ENCODE assay signal across 15 cellular contexts in the genomic region with DNA sequence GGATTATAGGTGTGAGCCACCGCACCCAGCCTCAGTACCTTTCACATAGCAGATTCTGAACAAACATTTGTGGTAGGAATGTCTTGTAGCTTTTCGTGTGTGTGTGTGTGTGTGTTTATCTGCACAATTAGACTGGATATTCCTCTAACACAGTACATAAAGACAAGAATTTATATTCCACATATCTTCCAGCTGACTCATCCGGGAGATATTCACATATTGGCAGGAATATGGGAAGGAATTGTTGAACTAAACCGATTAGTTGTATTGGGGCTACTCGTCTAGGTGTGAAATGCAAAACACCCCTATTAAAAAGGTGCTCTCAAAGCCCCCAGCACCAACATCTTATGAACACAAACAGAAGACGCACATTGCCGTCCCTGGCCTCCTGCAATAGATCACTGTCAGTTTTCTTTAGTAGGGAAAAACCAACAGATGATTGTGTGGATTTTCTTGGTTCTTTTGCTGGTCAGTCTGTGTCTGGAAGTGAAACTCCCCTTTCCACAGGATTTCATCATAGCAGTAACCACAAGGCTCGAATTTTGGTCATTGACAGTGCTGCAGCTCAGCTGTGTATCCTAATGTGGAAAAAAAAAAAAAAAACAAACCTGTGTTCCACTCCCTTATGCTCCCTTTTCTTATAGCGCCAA.
A peak's percentile ranks its signal among the peaks of the same experiment; 100 is the strongest.
DNase-seq lines count a peak whose midpoint lies in the region; ATAC-seq, FAIRE-seq and TF ChIP-seq lines count a peak whose summit lies in the region.
"Had no signal": no experiment of that assay in that cellular context is flagged by ENCODE, and none has a peak within 500 bp of the region (broad histone marks: within the 10 kb centered on the region; RNA-seq: fewer than 3 reads in every experiment).

No MANE protein-coding gene starts in this region.

- H3K14ac ChIP-seq in mesenchymal stem cell (ENCODE audit: low read length in 2 of 2) = no peak overlapping the region

- POLR2A ChIA-PET in BJ (lab: Charles Lee) (no interaction called here), GM12878 (lab: Charles Lee) (interaction anchor here (0.5 to 0.9 kb wide), 4 partner anchors 19 to 1666 kb away, joined by 3 to 8 read pairs (median 4); no protein-coding TSS in a partner anchor)

- H2BK120ac ChIP-seq in mesenchymal stem cell (ENCODE audit: low read depth, low read length) = no peak overlapping the region

- H3K27ac ChIP-seq in GM12878 (ENCODE audit: control insufficient read depth, insufficient read depth) (peak overlapping the region; percentile 59), mesenchymal stem cell (ENCODE audit: low read length, poor library complexity, severe bottlenecking) (no peak overlapping the region)
- H3K27ac ChIP-seq: tibial artery, VCaP had no signal

- H3K36me3 ChIP-seq in BJ (ENCODE audit: control insufficient read depth, insufficient read depth, low read length) = no peaks in the 10 kb centered on the region
- H3K36me3 ChIP-seq in GM12878 (ENCODE audit: control insufficient read depth in 2 of 2, insufficient read depth in 2 of 2, low read length in 1 of 2) = no peaks in the 10 kb centered on the region
- no peaks in the 10 kb centered on the region for H3K36me3 ChIP-seq in mesenchymal stem cell (ENCODE audit: control insufficient read depth in 1 of 2, insufficient read depth in 2 of 2, low read depth in 1 of 2, low read length in 2 of 2)
- no peaks in the 10 kb centered on the region for H3K36me3 ChIP-seq in HAP-1 (replicated peaks)
- H3K36me3 ChIP-seq: tibial artery had no signal

- no peak for TF ChIP-seq POLR2A in GM12878 (IDR thresholded peaks at IDR 0.05; ENCODE audit: low read depth, low read length)

- CTCF ChIA-PET in BJ (lab: Yijun Ruan, JAX) = no interaction called here
- CTCF ChIA-PET in GM12878 (lab: Yijun Ruan, JAX) = interaction anchor here (1.0 to 2.2 kb wide), 2 partner anchors 10 to 152 kb away, joined by 3 to 7 read pairs; no protein-coding TSS in a partner anchor

- H3K4me1 ChIP-seq in GM12878 (ENCODE audit: control insufficient read depth, insufficient read depth, low read length) = peaks cover 64% of the 10 kb centered on the region
- H3K4me1 ChIP-seq in mesenchymal stem cell (ENCODE audit: control insufficient read depth, insufficient read depth, low read depth, low read length) = no peaks in the 10 kb centered on the region
- peaks cover 7% of the 10 kb centered on the region; the same call in 1 of the 2 replicates for H3K4me1 ChIP-seq in HAP-1
- H3K4me1 ChIP-seq: tibial artery had no signal

- H2AK5ac ChIP-seq in mesenchymal stem cell (ENCODE audit: low read length, severe bottlenecking) = no peak overlapping the region

- H4K20me1 ChIP-seq in GM12878 (ENCODE audit: control insufficient read depth, insufficient read depth) = no peaks in the 10 kb centered on the region

- no peak for TF ChIP-seq CTCF in BJ (IDR thresholded peaks at IDR 0.05; ENCODE audit: insufficient read depth, low read depth, low read length)
- no peak for TF ChIP-seq CTCF in GM12878 (IDR thresholded peaks at IDR 0.05 in 2 of 3, conservative IDR thresholded peaks at IDR 0.05 in 1 of 3; ENCODE audit: control insufficient read depth in 2 of 3, extremely low read depth in 1 of 3, insufficient read depth in 1 of 3, low read depth in 3 of 3, low read length in 3 of 3)

- 0 out of 4 replicates have a peak, but pooled peaks of 1 of the 2 experiments have one; percentile 20 for TF ChIP-seq EP300 in GM12878 (IDR thresholded peaks at IDR 0.05; ENCODE audit: borderline replicate concordance in 1 of 2, control insufficient read depth in 1 of 2, low read depth in 2 of 2, low read length in 2 of 2)

- SMC1A ChIA-PET in GM12878 (lab: Charles Lee; ENCODE audit: uncharacterized antibody, unreplicated experiment) = interaction anchor here (0.7 to 7.8 kb wide), 9 partner anchors 9 to 172 kb away, joined by 3 to 84 read pairs (median 4); no protein-coding TSS in a partner anchor

- no peak overlapping the region for H2BK5ac ChIP-seq in mesenchymal stem cell (ENCODE audit: low read depth, low read length, poor library complexity, severe bottlenecking)

- peak overlapping the region; percentile 15; the same call in 1 of the 2 replicates for H2AFZ ChIP-seq in GM12878 (ENCODE audit: control insufficient read depth, low read depth, low read length)
- no peak overlapping the region for H2AFZ ChIP-seq in mesenchymal stem cell (ENCODE audit: low read depth, low read length)

- no peak for FAIRE-seq in GM12878 (lab: Jason Lieb, UNC)
- FAIRE-seq: frontal cortex had no signal

- no peak overlapping the region for H4K8ac ChIP-seq in mesenchymal stem cell (ENCODE audit: low read length)

- no peaks in the 10 kb centered on the region; the same call in 2 of the 3 replicates for H3K9me3 ChIP-seq in GM12878 (replicated peaks; ENCODE audit: control insufficient read depth, insufficient read depth, low read length)
- no peaks in the 10 kb centered on the region for H3K9me3 ChIP-seq in mesenchymal stem cell (ENCODE audit: control insufficient read depth, low read length)
- no peaks in the 10 kb centered on the region for H3K9me3 ChIP-seq in HAP-1
- H3K9me3 ChIP-seq: tibial artery had no signal

- H3K18ac ChIP-seq in mesenchymal stem cell (ENCODE audit: low read depth in 1 of 2, low read length in 2 of 2) = no peak overlapping the region

- no peak overlapping the region for H3K9ac ChIP-seq in GM12878 (ENCODE audit: control insufficient read depth, insufficient read depth, low read length)
- peak overlapping the region; percentile 27 for H3K9ac ChIP-seq in mesenchymal stem cell (ENCODE audit: low read length)

- no peaks in the 10 kb centered on the region for H3K79me1 ChIP-seq in mesenchymal stem cell (replicated peaks; ENCODE audit: low read length, poor library complexity, severe bottlenecking)

- DNase-seq in BJ (ENCODE audit: low read depth) (peak; percentile 38), LoVo (ENCODE audit: low spot score) (peak; percentile 9), GM12878 (ENCODE audit: low read depth, low spot score) (no peak), mesenchymal stem cell (peak; percentile 89), NCI-H2029 (lab: John Stamatoyannopoulos, UW) (no peak), HAP-1 (ENCODE audit: low spot score in 2 of 2) (no peak)
- DNase-seq: activated naive CD8-positive, alpha-beta T cell treated with anti-CD3 and anti-CD28 coated beads, Interleukin-2, amount 10 ng/mL, durations not matched to agents 7 days and 5 days; COR-L47; naive B cell; NCI-H524 treated with DMSO at 0.1 percent for 48 hours; tibial artery had no signal

- no peak for TF ChIP-seq RAD21 in GM12878 (IDR thresholded peaks at IDR 0.05; ENCODE audit: insufficient read depth, low read depth, low read length)

- no peak overlapping the region for H3K23ac ChIP-seq in mesenchymal stem cell (ENCODE audit: low read length in 2 of 2)

- no peak overlapping the region for H2BK12ac ChIP-seq in mesenchymal stem cell (ENCODE audit: low read length in 2 of 2)

- no peak overlapping the region for H2BK15ac ChIP-seq in mesenchymal stem cell (ENCODE audit: low read depth, poor library complexity, severe bottlenecking)

- no peak overlapping the region for H3K4ac ChIP-seq in mesenchymal stem cell (ENCODE audit: low read depth in 1 of 2, low read length in 2 of 2)

- RAD21 ChIA-PET in GM12878 (lab: Charles Lee; ENCODE audit: unreplicated experiment) = interaction anchor here (1.0 to 2.0 kb wide), 6 partner anchors 9 to 207 kb away, joined by 3 to 9 read pairs (median 4); no protein-coding TSS in a partner anchor

- ATAC-seq in GM12878 (peak; percentile 9), GM21576 (IDR thresholded peaks at IDR 0.05; ENCODE audit: unreplicated experiment) (no peak), GM21723 (IDR thresholded peaks at IDR 0.05; ENCODE audit: unreplicated experiment) (no peak)

- H3K4me3 ChIP-seq in BJ (ENCODE audit: low read depth, low read length) (no peak overlapping the region), GM12878 (no peak overlapping the region; the same call in 1 of the 2 replicates), mesenchymal stem cell (ENCODE audit: insufficient read depth in 1 of 2, low read depth in 1 of 2, low read length in 2 of 2) (peak overlapping the region in 1 of 2 experiments; percentile 54), HAP-1 (no peak overlapping the region)
- H3K4me3 ChIP-seq: tibial artery had no signal

- no peak overlapping the region for H4K91ac ChIP-seq in mesenchymal stem cell (ENCODE audit: low read length)

- WGBS in GM12878 (ENCODE audit: insufficient coverage, insufficient replicate concordance, low lambda C conversion rate, missing lambda C conversion rate) = 49% methylated on average over 9 of the region's 9 CpGs
- 67% methylated on average over 3 of the region's 9 CpGs for WGBS in mesenchymal stem cell

- H3K27me3 ChIP-seq in BJ (ENCODE audit: control insufficient read depth, insufficient read depth, low read length) (no peaks in the 10 kb centered on the region), GM12878 (replicated peaks in 1 of 2; ENCODE audit: control insufficient read depth in 2 of 2, insufficient read depth in 2 of 2, low read length in 1 of 2) (no peaks in the 10 kb centered on the region), mesenchymal stem cell (ENCODE audit: control insufficient read depth in 1 of 2, insufficient read depth in 1 of 2, low read length in 2 of 2) (peaks cover 0 to 6% of the 10 kb centered on the region in 2 experiments), HAP-1 (ENCODE audit: low read depth) (no peaks in the 10 kb centered on the region)
- H3K27me3 ChIP-seq: tibial artery had no signal

- intact Hi-C loops in GM12878 (cut with micrococcal nuclease; ENCODE audit: unreplicated experiment) = loop anchor here (2.0 to 10.0 kb wide), 6 partner anchors 52 to 554 kb away; a partner anchor contains a TSS

- in situ Hi-C loops in GM12878 (cut with MboI) = loop anchor here (25.0 kb wide), 1 partner anchor 1951 kb away; a partner anchor contains a TSS
- in situ Hi-C loops in HAP-1 (cut with MboI; ENCODE audit: low sequenced_read_pairs) = no loop called here

- H3K79me2 ChIP-seq in GM12878 (ENCODE audit: control insufficient read depth, insufficient read depth, low read length) = no peaks in the 10 kb centered on the region

- H3K4me2 ChIP-seq in GM12878 (ENCODE audit: control insufficient read depth, insufficient read depth) = peak overlapping the region; percentile 70
- H3K4me2 ChIP-seq in mesenchymal stem cell (ENCODE audit: low read length, poor library complexity, severe bottlenecking) = no peak overlapping the region

- BruUV-seq in GM12878 (replicated peaks; lab: Mats Ljungman, UMichigan) = no TSS peak

TF ChIP-seq in GM12878, 131 proteins besides CTCF, POLR2A, EP300 and RAD21 (continues in another document):
- TF ChIP-seq HDAC2 (IDR thresholded peaks at IDR 0.05) (no peak), MTA3 (IDR thresholded peaks at IDR 0.05; ENCODE audit: borderline replicate concordance, low read length) (no peak)

Comparison
In these comparisons a context has a peak if more than half of its experiments do, and no peak if none do; other contexts are left out.
1. DNase-seq: peak in BJ (single experiment), LoVo (single experiment) and mesenchymal stem cell (single experiment); none in GM12878 (single experiment), NCI-H2029 (single experiment) and HAP-1 (0 of 2).